ENCODE assay signal across 14 cellular contexts in genomic region chr2:106782658-106783057, GRCh38.
DNase-seq lines count a peak whose midpoint lies in the region; ATAC-seq and TF ChIP-seq lines count a peak whose summit lies in the region.
"Had no signal": no experiment of that assay in that cellular context is flagged by ENCODE, and none has a peak within 500 bp of the region (broad histone marks: within the 10 kb centered on the region; RNA-seq: fewer than 3 reads in every experiment).

No MANE protein-coding gene starts in this region.

- intact Hi-C loops in left ventricle myocardium superior (cut with micrococcal nuclease): no loop called here
- intact Hi-C loops in cardiac septum (cut with DNase I): no loop called here

- no peak overlapping the region for H3K4me3 ChIP-seq in kidney epithelial cell (ENCODE audit: low read depth, low read length)
- H3K4me3 ChIP-seq: HAP-1 had no signal

- no peaks in the 10 kb centered on the region for H3K27me3 ChIP-seq in kidney epithelial cell (ENCODE audit: control insufficient read depth, insufficient read depth, low read length)
- H3K27me3 ChIP-seq: BE2C had no signal

- peak; percentile 54 for ATAC-seq in left ventricle myocardium superior

- H3K36me3 ChIP-seq in kidney epithelial cell (ENCODE audit: control insufficient read depth, insufficient read depth, low read length): no peaks in the 10 kb centered on the region
- H3K36me3 ChIP-seq: BE2C, HAP-1 had no signal

- DNase-seq in left ventricle myocardium superior (no peak), cardiac septum (ENCODE audit: low spot score) (no peak), amniotic stem cell (lab: John Stamatoyannopoulos, UW) (peak; percentile 1), kidney epithelial cell (ENCODE audit: low read depth) (peak; percentile 7), AG08396 (ENCODE audit: low spot score) (no peak), SW 1271 (lab: John Stamatoyannopoulos, UW) (no peak), NCI-H1436 treated with DMSO at 0.1 percent for 48 hours (lab: John Stamatoyannopoulos, UW) (no peak)
- DNase-seq: ACHN; BE2C; CD4-positive, alpha-beta memory T cell; DMS153; EL; GOT3 had no signal

- no peak for TF ChIP-seq CTCF in kidney epithelial cell (IDR thresholded peaks at IDR 0.05; ENCODE audit: insufficient read depth, low read length, poor library complexity, severe bottlenecking)

Comparison
In these comparisons a context has a peak if more than half of its experiments do, and no peak if none do; other contexts are left out.
1. DNase-seq: peak in amniotic stem cell (single experiment) and kidney epithelial cell (single experiment); none in left ventricle myocardium superior (single experiment), cardiac septum (single experiment), AG08396 (single experiment), SW 1271 (0 of 2) and NCI-H1436 treated with DMSO at 0.1 percent for 48 hours (single experiment).